Comparison of ENCODE assay signal across 1 cellular context in the genomic region with DNA sequence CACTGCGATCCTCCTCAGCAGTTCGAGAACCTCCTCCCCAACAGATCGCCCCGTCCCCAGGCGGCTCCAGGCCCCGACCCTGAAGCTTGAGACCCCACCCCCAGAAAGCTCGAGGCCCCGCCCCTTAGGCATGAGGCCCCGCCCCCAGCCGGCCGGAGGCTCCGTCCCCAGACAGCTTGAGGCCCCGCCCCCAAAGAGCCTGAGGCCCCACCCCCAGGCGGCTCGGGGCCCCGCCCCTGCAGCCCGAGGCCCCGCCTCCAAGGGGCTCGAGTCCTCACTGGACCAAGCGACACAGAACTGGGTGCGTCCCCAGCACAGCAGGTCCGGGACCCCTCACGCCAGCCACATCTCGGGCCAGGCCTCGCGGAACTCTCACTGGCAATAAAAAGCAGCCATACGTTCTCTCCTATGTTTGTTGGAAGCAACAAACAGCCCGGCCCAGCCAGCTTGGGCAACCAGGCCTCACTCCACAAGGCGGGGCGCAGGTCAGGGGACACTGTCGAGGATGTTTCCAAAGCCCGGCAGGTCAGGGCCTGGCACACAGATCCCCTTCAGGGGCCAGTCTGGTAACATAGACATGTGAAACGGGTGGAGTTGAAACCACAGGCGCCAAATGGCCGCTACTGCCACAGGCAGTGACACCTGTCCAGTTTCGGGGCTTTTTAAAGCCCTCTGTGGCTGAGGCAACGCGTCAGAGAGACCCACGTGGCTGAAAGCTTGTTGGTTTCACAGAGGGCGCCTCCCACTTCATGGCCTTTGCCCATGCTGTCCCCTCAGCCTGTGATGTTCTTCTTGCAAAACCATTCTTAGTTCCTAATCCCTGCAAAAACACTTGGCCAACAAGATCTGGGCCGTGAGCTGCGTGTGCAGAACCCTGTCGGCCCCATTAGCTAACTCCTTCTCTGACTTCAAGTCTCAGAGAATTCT.
TF ChIP-seq lines count a peak whose summit lies in the region.

No MANE protein-coding gene starts in this region.

TF ChIP-seq in K562, 482 proteins besides CTCF, POLR2A, EP300 and RAD21 (continued from another document):
- TF ChIP-seq MBD1 (CRISPR knock-in tag; IDR thresholded peaks at IDR 0.05) (no peak), RBM34 (IDR thresholded peaks at IDR 0.05; ENCODE audit: borderline replicate concordance, insufficient read depth, low read length) (no peak), SMARCA5 (IDR thresholded peaks at IDR 0.05) (no peak), RBFOX2 (IDR thresholded peaks at IDR 0.05; ENCODE audit: low read depth, low read length) (peak; percentile 31; the same call in 1 of the 2 replicates)
- TF ChIP-seq, protein P1, sequence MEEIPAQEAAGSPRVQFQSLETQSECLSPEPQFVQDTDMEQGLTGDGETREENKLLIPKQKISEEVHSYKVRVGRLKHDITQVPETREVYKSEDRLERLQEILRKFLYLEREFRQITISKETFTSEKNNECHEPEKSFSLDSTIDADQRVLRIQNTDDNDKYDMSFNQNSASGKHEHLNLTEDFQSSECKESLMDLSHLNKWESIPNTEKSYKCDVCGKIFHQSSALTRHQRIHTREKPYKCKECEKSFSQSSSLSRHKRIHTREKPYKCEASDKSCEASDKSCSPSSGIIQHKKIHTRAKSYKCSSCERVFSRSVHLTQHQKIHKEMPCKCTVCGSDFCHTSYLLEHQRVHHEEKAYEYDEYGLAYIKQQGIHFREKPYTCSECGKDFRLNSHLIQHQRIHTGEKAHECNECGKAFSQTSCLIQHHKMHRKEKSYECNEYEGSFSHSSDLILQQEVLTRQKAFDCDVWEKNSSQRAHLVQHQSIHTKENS (CRISPR knock-in tag; IDR thresholded peaks at IDR 0.05), result no peak
- TF ChIP-seq, protein P2, sequence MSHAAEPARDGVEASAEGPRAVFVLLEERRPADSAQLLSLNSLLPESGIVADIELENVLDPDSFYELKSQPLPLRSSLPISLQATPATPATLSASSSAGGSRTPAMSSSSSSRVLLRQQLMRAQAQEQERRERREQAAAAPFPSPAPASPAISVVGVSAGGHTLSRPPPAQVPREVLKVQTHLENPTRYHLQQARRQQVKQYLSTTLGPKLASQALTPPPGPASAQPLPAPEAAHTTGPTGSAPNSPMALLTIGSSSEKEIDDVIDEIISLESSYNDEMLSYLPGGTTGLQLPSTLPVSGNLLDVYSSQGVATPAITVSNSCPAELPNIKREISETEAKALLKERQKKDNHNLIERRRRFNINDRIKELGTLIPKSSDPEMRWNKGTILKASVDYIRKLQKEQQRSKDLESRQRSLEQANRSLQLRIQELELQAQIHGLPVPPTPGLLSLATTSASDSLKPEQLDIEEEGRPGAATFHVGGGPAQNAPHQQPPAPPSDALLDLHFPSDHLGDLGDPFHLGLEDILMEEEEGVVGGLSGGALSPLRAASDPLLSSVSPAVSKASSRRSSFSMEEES (CRISPR knock-in tag; IDR thresholded peaks at IDR 0.05), result no peak
